In the genomic region with DNA sequence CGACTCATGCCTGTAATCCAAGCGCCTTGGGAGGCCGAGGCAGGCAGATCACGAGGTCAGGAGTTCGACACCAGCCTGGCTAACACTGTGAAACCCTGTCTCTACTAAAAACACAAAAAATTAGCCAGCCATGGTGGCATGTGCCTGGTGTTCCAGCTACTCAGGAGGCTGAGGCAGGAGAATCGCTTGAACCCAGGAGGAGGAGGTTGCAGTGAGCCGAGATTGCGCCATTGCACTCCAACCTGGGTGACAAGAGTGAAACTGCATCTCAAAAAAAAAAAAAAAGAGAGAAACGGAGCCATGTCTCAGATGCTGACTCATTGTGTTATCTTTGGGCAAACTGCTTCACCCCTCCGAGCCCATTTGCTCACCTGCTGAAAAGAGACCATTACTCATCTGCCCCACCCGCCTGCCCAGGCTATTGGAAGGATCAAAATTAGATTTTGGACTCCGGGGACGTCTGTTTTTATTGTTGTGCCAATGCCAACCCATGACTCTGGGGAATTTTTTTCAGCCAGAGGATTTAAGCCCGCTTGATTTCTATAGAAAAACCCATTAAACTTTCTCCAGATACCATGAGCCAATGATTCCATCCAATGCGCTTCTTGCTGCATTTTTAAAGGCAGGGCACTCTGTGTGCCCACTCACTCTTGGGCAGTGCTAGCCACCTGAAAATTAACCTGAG, we compare ENCODE assay signal across 11 cellular contexts. TPM values are rescaled to one million over a fixed set of nuclear protein-coding genes. Genes with fewer than 3 reads are reported as not detected.
DNase-seq lines count a peak whose midpoint lies in the region; ATAC-seq and TF ChIP-seq lines count a peak whose summit lies in the region.
"Had no signal": no experiment of that assay in that cellular context is flagged by ENCODE, and none has a peak within 500 bp of the region (broad histone marks: within the 10 kb centered on the region; RNA-seq: fewer than 3 reads in every experiment).

No MANE protein-coding gene starts in this region.

- no peak overlapping the region for H2AFZ ChIP-seq in osteoblast (ENCODE audit: low read length)

- no peak for TF ChIP-seq CTCF in adrenal gland (IDR thresholded peaks at IDR 0.05)
- no peak for TF ChIP-seq CTCF in osteoblast (IDR thresholded peaks at IDR 0.05; ENCODE audit: extremely low read depth, low read depth, low read length)

- peak overlapping the region; percentile 48 for H3K4me2 ChIP-seq in osteoblast (ENCODE audit: insufficient read depth, low read length)

- H3K9me3 ChIP-seq in adrenal gland (replicated peaks in 1 of 3) (no peaks in the 10 kb centered on the region), osteoblast (ENCODE audit: low read depth, low read length) (no peaks in the 10 kb centered on the region)

- H3K27me3 ChIP-seq in adrenal gland (no peaks in the 10 kb centered on the region), osteoblast (ENCODE audit: insufficient read depth, low read length) (no peaks in the 10 kb centered on the region)

- H3K36me3 ChIP-seq in adrenal gland (replicated peaks in 1 of 2): no peaks in the 10 kb centered on the region
- no peaks in the 10 kb centered on the region for H3K36me3 ChIP-seq in osteoblast (ENCODE audit: insufficient read depth, low read length)

- no peaks in the 10 kb centered on the region for H3K79me2 ChIP-seq in osteoblast (ENCODE audit: insufficient read depth, low read length)

- H3K4me3 ChIP-seq in adrenal gland (no peak overlapping the region), osteoblast (ENCODE audit: insufficient read depth, low read length) (no peak overlapping the region)

- no peak for TF ChIP-seq POLR2A in adrenal gland (IDR thresholded peaks at IDR 0.05)

- H3K27ac ChIP-seq in adrenal gland (no peak overlapping the region), osteoblast (ENCODE audit: low read depth, low read length) (no peak overlapping the region)

- ATAC-seq in HG03460 (IDR thresholded peaks at IDR 0.05; ENCODE audit: unreplicated experiment) (no peak), GM21825 (IDR thresholded peaks at IDR 0.05; ENCODE audit: unreplicated experiment) (no peak)

- H4K20me1 ChIP-seq in osteoblast (ENCODE audit: insufficient read depth, low read length): no peaks in the 10 kb centered on the region

- 50 to 60% (median 56%) methylated on average over 15 of the region's 15 CpGs for WGBS in adrenal gland, 4 donors

- intact Hi-C loops in adrenal gland (cut with DNase I): no loop called here

- DNase-seq in DMS153 (lab: John Stamatoyannopoulos, UW): peak; percentile 30
- no peak for DNase-seq in DMS153 treated with DMSO at 0.1 percent for 48 hours (lab: John Stamatoyannopoulos, UW; ENCODE audit: unreplicated experiment)
- peak; percentile 72 for DNase-seq in LHCN-M2 (ENCODE audit: low read depth)
- DNase-seq in adrenal gland: peak; percentile 33 to 78 (median 65)
- DNase-seq in osteoblast (ENCODE audit: insufficient read length, low spot score, missing footprints): no peak
- no peak for DNase-seq in NCI-H1092 treated with DMSO at 0.1 percent for 48 hours (lab: John Stamatoyannopoulos, UW)
- DNase-seq: activated CD4-positive, alpha-beta T cell treated with anti-CD3 and anti-CD28 coated beads for 1 hour had no signal

- H3K4me1 ChIP-seq in adrenal gland (replicated peaks in 1 of 2) (peaks cover 0 to 3% of the 10 kb centered on the region in 2 donors), osteoblast (ENCODE audit: insufficient read depth, low read length) (peaks cover 5% of the 10 kb centered on the region)

RNA-seq across cellular contexts. Expression of gene KPNA7, which starts 16.5 kb away (rescaled TPM):
- total RNA-seq in LHCN-M2 (2014; rRNA removed) (not detected in 2 replicates), adrenal gland (not detected), osteoblast (not detected in 2 replicates)
- not detected for polyA plus RNA-seq in LHCN-M2 (2012)
- under 1 TPM in 1 of 3 donors, not detected in 2; 0.07 TPM for polyA plus RNA-seq in adrenal gland
- total RNA-seq: A673, posterior vena cava had no signal

RNA-seq across cellular contexts. Expression of gene MYH16, which starts 48.2 kb away (rescaled TPM):
- total RNA-seq in LHCN-M2 (2014; rRNA removed) (not detected in 2 replicates), adrenal gland (not detected), osteoblast (under 0.01 TPM in 1 of 2 replicates, not detected in the other)
- polyA plus RNA-seq in LHCN-M2 (2012): not detected
- under 1 TPM in 1 of 3 donors, not detected in 2; 0.03 TPM for polyA plus RNA-seq in adrenal gland
- total RNA-seq: A673, posterior vena cava had no signal

Comparison
In these comparisons a context has a peak if more than half of its experiments do, and no peak if none do; other contexts are left out.
1. DNase-seq: peak in DMS153 (single experiment), LHCN-M2 (single experiment) and adrenal gland (7 of 7); none in DMS153 treated with DMSO at 0.1 percent for 48 hours (single experiment), osteoblast (single experiment) and NCI-H1092 treated with DMSO at 0.1 percent for 48 hours (single experiment).